Comparison of ENCODE assay signal across 10 cellular contexts in the genomic region with DNA sequence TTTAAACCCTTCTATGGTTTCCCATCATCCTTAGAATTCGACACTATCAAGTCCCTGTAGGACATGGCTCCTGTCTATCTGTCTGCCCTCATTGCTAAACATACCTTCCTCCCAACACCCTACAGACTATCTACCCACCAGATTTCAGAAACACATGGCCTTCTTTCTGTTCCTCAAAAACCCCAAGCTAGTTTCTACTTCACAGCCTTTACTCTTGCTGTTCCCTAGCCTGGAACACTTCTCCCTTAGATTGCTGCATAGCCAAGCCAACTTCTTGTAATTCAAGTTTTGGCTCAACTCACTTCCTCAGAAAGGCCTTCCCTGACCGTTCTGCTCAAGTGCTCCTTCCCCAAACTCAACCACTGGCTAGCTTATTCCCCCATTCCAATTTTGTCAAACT.
DNase-seq lines count a peak whose midpoint lies in the region; ATAC-seq and TF ChIP-seq lines count a peak whose summit lies in the region.
"Had no signal": no experiment of that assay in that cellular context is flagged by ENCODE, and none has a peak within 500 bp of the region (broad histone marks: within the 10 kb centered on the region; RNA-seq: fewer than 3 reads in every experiment).

No MANE protein-coding gene starts in this region.

- H3K36me3 ChIP-seq in GM06990 (ENCODE audit: control insufficient read depth, insufficient read depth, low read length) = no peaks in the 10 kb centered on the region
- H3K36me3 ChIP-seq: tibial artery had no signal

- no peaks in the 10 kb centered on the region for H3K9me3 Mint-ChIP-seq in activated B cell treated with CpG ODN at 0.5 μM for 24 hours

- no peaks in the 10 kb centered on the region for H3K27me3 Mint-ChIP-seq in activated B cell treated with CpG ODN at 0.5 μM for 24 hours

- H3K27me3 ChIP-seq in GM06990 (replicated peaks; ENCODE audit: control insufficient read depth, insufficient read depth, low read length) = no peaks in the 10 kb centered on the region
- H3K27me3 ChIP-seq: tibial artery had no signal

- peaks cover 8% of the 10 kb centered on the region for H3K4me1 Mint-ChIP-seq in activated B cell treated with CpG ODN at 0.5 μM for 24 hours

- no peak overlapping the region for H3K4me3 ChIP-seq in GM06990 (replicated peaks; ENCODE audit: low read depth, low read length)
- H3K4me3 ChIP-seq: hepatocyte, tibial artery had no signal

- intact Hi-C loops in activated B cell treated with CpG ODN at 0.5 μM for 24 hours (cut with micrococcal nuclease) = no loop called here

- H3K27ac Mint-ChIP-seq in activated B cell treated with CpG ODN at 0.5 μM for 24 hours = no peak overlapping the region

- CTCF ChIA-PET in activated B cell treated with CpG ODN at 0.5 μM for 24 hours (lab: Charles Lee) = interaction anchor here (1.7 kb wide), 1 partner anchor 11 kb away, joined by 5 read pairs; no protein-coding TSS in a partner anchor

- H3K4me3 Mint-ChIP-seq in activated B cell treated with CpG ODN at 0.5 μM for 24 hours = no peak overlapping the region

- POLR2A ChIA-PET in activated B cell treated with CpG ODN at 0.5 μM for 24 hours (lab: Charles Lee) = interaction anchor here (0.7 to 1.0 kb wide), 2 partner anchors 89 to 336 kb away, joined by 3 read pairs; no protein-coding TSS in a partner anchor

- H3K36me3 Mint-ChIP-seq in activated B cell treated with CpG ODN at 0.5 μM for 24 hours (ENCODE audit: low read depth) = no peaks in the 10 kb centered on the region

- TF ChIP-seq CTCF in GM06990 (IDR thresholded peaks at IDR 0.05; ENCODE audit: insufficient read depth, low read length, poor library complexity, severe bottlenecking) = no peak
- TF ChIP-seq CTCF in activated B cell treated with CpG ODN at 0.5 μM for 24 hours (IDR thresholded peaks at IDR 0.05) = no peak

- ATAC-seq in GM19455 (IDR thresholded peaks at IDR 0.05; ENCODE audit: unreplicated experiment) (peak; percentile 68), HG03108 (IDR thresholded peaks at IDR 0.05; ENCODE audit: unreplicated experiment) (peak; percentile 84), activated B cell treated with CpG ODN at 0.5 μM for 24 hours (ENCODE audit: low read depth) (peak; percentile 85)

- DNase-seq in GM06990 (ENCODE audit: extremely low read depth, insufficient read length) (peak; percentile 25), activated B cell treated with CpG ODN at 0.5 μM for 24 hours (no peak), DMS53 (lab: John Stamatoyannopoulos, UW) (no peak), NCI-H2227 treated with DMSO at 0.1 percent for 48 hours (lab: John Stamatoyannopoulos, UW) (no peak)
- DNase-seq in stimulated activated CD4-positive, alpha-beta T cell treated with anti-CD3 and anti-CD28 coated beads, Interleukin-12 subunit alpha, Interleukin-12 subunit beta, amount 100 ng/mL, for 4 hours = no peak
- DNase-seq in activated CD4-positive, alpha-beta T cell treated with anti-CD3 and anti-CD28 coated beads for 48 hours = no peak
- DNase-seq: tibial artery had no signal
